8 cellular contexts compared by ENCODE assay signal in the genomic region with DNA sequence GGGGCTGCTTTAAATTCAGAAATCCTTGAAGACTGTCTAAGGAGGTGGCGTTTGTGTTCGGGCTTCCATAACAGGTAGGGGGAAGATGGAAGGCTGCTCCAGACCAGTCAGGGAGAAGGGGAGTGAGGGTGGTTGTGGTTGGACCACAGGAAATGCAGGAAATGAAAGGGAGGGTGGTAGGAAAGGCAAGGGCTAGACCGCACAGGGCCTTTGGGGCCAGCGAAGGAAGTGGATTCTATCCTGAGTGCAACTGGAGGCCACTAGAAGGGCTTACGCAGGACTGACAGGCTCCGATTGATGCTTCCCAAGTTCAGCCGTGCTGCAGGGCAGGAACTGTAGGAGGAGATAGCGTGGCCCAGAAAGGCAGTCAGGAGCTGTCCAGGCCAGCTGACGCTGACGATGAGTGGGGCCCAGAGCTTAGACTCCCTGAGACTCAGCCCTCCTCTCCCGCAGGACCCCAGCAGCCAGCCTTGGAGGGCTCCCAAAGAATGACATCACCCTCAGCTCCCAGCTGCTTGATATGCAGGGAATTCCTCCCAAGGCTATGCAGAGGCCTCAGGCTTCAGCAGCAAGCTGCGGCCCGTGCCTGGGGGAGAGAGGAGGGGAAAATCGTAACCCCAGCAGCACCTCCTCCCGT. TPM values are rescaled to one million over a fixed set of nuclear protein-coding genes. Genes with fewer than 3 reads are reported as not detected.
DNase-seq lines count a peak whose midpoint lies in the region; ATAC-seq and TF ChIP-seq lines count a peak whose summit lies in the region.

No MANE protein-coding gene starts in this region.

- no peaks in the 10 kb centered on the region for H3K36me3 Mint-ChIP-seq in natural killer cell treated with Interleukin-12 subunit alpha and Interleukin-12 subunit beta and Interleukin-15 and Interleukin-18, amount 100 ng/mL, for 72 hours
- no peaks in the 10 kb centered on the region for H3K36me3 Mint-ChIP-seq in natural killer cell
- no peaks in the 10 kb centered on the region for H3K36me3 Mint-ChIP-seq in endothelial cell (ENCODE audit: low read depth, unreplicated experiment)
- H3K36me3 Mint-ChIP-seq in activated CD4-positive, alpha-beta memory T cell treated with anti-CD3 and anti-CD28 coated beads, Interleukin-2, amount 10 ng/mL, durations not matched to agents 7 days and 5 days (ENCODE audit: low read depth): no peaks in the 10 kb centered on the region

- H3K4me3 Mint-ChIP-seq in natural killer cell treated with Interleukin-12 subunit alpha and Interleukin-12 subunit beta and Interleukin-15 and Interleukin-18, amount 100 ng/mL, for 72 hours: no peak overlapping the region
- H3K4me3 Mint-ChIP-seq in natural killer cell: no peak overlapping the region
- H3K4me3 Mint-ChIP-seq in endothelial cell (ENCODE audit: unreplicated experiment): no peak overlapping the region
- H3K4me3 Mint-ChIP-seq in activated CD4-positive, alpha-beta memory T cell treated with anti-CD3 and anti-CD28 coated beads, Interleukin-2, amount 10 ng/mL, durations not matched to agents 7 days and 5 days: no peak overlapping the region

- intact Hi-C loops in natural killer cell (cut with micrococcal nuclease): no loop called here

- CTCF ChIA-PET in activated CD4-positive, alpha-beta memory T cell treated with anti-CD3 and anti-CD28 coated beads, Interleukin-2, amount 10 ng/mL, durations not matched to agents 7 days and 5 days (lab: Charles Lee): no interaction called here

- peaks cover 0 to 7% of the 10 kb centered on the region in 2 donors for H3K27me3 Mint-ChIP-seq in natural killer cell treated with Interleukin-12 subunit alpha and Interleukin-12 subunit beta and Interleukin-15 and Interleukin-18, amount 100 ng/mL, for 72 hours
- peaks cover 0 to 2% of the 10 kb centered on the region in 2 donors for H3K27me3 Mint-ChIP-seq in natural killer cell (ENCODE audit: low read depth in 2 of 2)
- H3K27me3 Mint-ChIP-seq in endothelial cell (ENCODE audit: unreplicated experiment): no peaks in the 10 kb centered on the region
- H3K27me3 Mint-ChIP-seq in activated CD4-positive, alpha-beta memory T cell treated with anti-CD3 and anti-CD28 coated beads, Interleukin-2, amount 10 ng/mL, durations not matched to agents 7 days and 5 days: peaks cover 21% of the 10 kb centered on the region

- no peak for ATAC-seq in natural killer cell treated with Interleukin-12 subunit alpha and Interleukin-12 subunit beta and Interleukin-15 and Interleukin-18, amount 100 ng/mL, for 72 hours
- ATAC-seq in natural killer cell: no peak

- POLR2A ChIA-PET in activated CD4-positive, alpha-beta memory T cell treated with anti-CD3 and anti-CD28 coated beads, Interleukin-2, amount 10 ng/mL, durations not matched to agents 7 days and 5 days (lab: Charles Lee): no interaction called here

- TF ChIP-seq CTCF in natural killer cell (IDR thresholded peaks at IDR 0.05) (no peak), endothelial cell (IDR thresholded peaks at IDR 0.05; ENCODE audit: unreplicated experiment) (no peak), GM20000 (IDR thresholded peaks at IDR 0.05; ENCODE audit: extremely low read depth, missing control alignments) (no peak)

- no peak overlapping the region for H3K27ac Mint-ChIP-seq in natural killer cell treated with Interleukin-12 subunit alpha and Interleukin-12 subunit beta and Interleukin-15 and Interleukin-18, amount 100 ng/mL, for 72 hours
- H3K27ac Mint-ChIP-seq in natural killer cell (no peak overlapping the region), endothelial cell (ENCODE audit: unreplicated experiment) (no peak overlapping the region)
- no peak overlapping the region for H3K27ac Mint-ChIP-seq in activated CD4-positive, alpha-beta memory T cell treated with anti-CD3 and anti-CD28 coated beads, Interleukin-2, amount 10 ng/mL, durations not matched to agents 7 days and 5 days

- DNase-seq in natural killer cell treated with Interleukin-12 subunit alpha and Interleukin-12 subunit beta and Interleukin-15 and Interleukin-18, amount 100 ng/mL, for 72 hours (ENCODE audit: low spot score): peak; percentile 20
- no peak for DNase-seq in natural killer cell
- DNase-seq in endothelial cell (ENCODE audit: low spot score): peak; percentile 31
- DNase-seq in lung microvascular endothelial cell (ENCODE audit: low read depth in 2 of 2): peak; percentile 31 to 66
- DNase-seq in activated CD4-positive, alpha-beta memory T cell treated with anti-CD3 and anti-CD28 coated beads, Interleukin-2, amount 10 ng/mL, durations not matched to agents 7 days and 5 days: no peak
- DNase-seq in NCI-H1105 (lab: John Stamatoyannopoulos, UW): no peak
- no peak for DNase-seq in RKO (ENCODE audit: low spot score)
- DNase-seq in GM20000 (ENCODE audit: low spot score): no peak

- H3K9me3 Mint-ChIP-seq in natural killer cell treated with Interleukin-12 subunit alpha and Interleukin-12 subunit beta and Interleukin-15 and Interleukin-18, amount 100 ng/mL, for 72 hours: no peaks in the 10 kb centered on the region
- H3K9me3 Mint-ChIP-seq in natural killer cell: no peaks in the 10 kb centered on the region
- H3K9me3 Mint-ChIP-seq in endothelial cell (ENCODE audit: unreplicated experiment): no peaks in the 10 kb centered on the region
- no peaks in the 10 kb centered on the region for H3K9me3 Mint-ChIP-seq in activated CD4-positive, alpha-beta memory T cell treated with anti-CD3 and anti-CD28 coated beads, Interleukin-2, amount 10 ng/mL, durations not matched to agents 7 days and 5 days

- no peaks in the 10 kb centered on the region for H3K4me1 Mint-ChIP-seq in natural killer cell treated with Interleukin-12 subunit alpha and Interleukin-12 subunit beta and Interleukin-15 and Interleukin-18, amount 100 ng/mL, for 72 hours (ENCODE audit: low read depth in 2 of 2)
- H3K4me1 Mint-ChIP-seq in natural killer cell (no peaks in the 10 kb centered on the region), endothelial cell (ENCODE audit: unreplicated experiment) (peaks cover 7% of the 10 kb centered on the region)
- H3K4me1 Mint-ChIP-seq in activated CD4-positive, alpha-beta memory T cell treated with anti-CD3 and anti-CD28 coated beads, Interleukin-2, amount 10 ng/mL, durations not matched to agents 7 days and 5 days: no peaks in the 10 kb centered on the region

RNA-seq across cellular contexts. Expression of gene KCNIP1, which starts 48.8 kb away (rescaled TPM):
- total RNA-seq in natural killer cell treated with Interleukin-12 subunit alpha and Interleukin-12 subunit beta and Interleukin-15 and Interleukin-18, amount 100 ng/mL, for 72 hours: not detected
- total RNA-seq in natural killer cell (not detected), endothelial cell (ENCODE audit: unreplicated experiment) (6.1 TPM), lung microvascular endothelial cell (24.4 and 47.8 TPM in 2 replicates)
- total RNA-seq in activated CD4-positive, alpha-beta memory T cell treated with anti-CD3 and anti-CD28 coated beads, Interleukin-2, amount 10 ng/mL, durations not matched to agents 7 days and 5 days: not detected

Comparison
In these comparisons a context has a peak if more than half of its experiments do, and no peak if none do; other contexts are left out.
1. DNase-seq: peak in natural killer cell treated with Interleukin-12 subunit alpha and Interleukin-12 subunit beta and Interleukin-15 and Interleukin-18, amount 100 ng/mL, for 72 hours (single experiment), endothelial cell (single experiment) and lung microvascular endothelial cell (2 of 2); none in natural killer cell (single experiment), activated CD4-positive, alpha-beta memory T cell treated with anti-CD3 and anti-CD28 coated beads, Interleukin-2, amount 10 ng/mL, durations not matched to agents 7 days and 5 days (single experiment), NCI-H1105 (single experiment), RKO (single experiment) and GM20000 (single experiment).